In genomic region chr14:35355981-35356839, GRCh38 we compare ENCODE assay signal across 10 cellular contexts. TPM values are rescaled to one million over a fixed set of nuclear protein-coding genes. Genes with fewer than 3 reads are reported as not detected.
DNase-seq lines count a peak whose midpoint lies in the region; ATAC-seq, FAIRE-seq and TF ChIP-seq lines count a peak whose summit lies in the region.
"Had no signal": no experiment of that assay in that cellular context is flagged by ENCODE, and none has a peak within 500 bp of the region (broad histone marks: within the 10 kb centered on the region; RNA-seq: fewer than 3 reads in every experiment).

No MANE protein-coding gene starts in this region.

- peaks cover 5% of the 10 kb centered on the region for H3K4me1 ChIP-seq in astrocyte (ENCODE audit: insufficient read depth, low read length)

- H3K36me3 ChIP-seq in astrocyte (ENCODE audit: insufficient read depth, low read length): no peaks in the 10 kb centered on the region

- no peaks in the 10 kb centered on the region for H3K9me3 Mint-ChIP-seq in astrocyte (ENCODE audit: unreplicated experiment)

- no peaks in the 10 kb centered on the region for H3K9me3 ChIP-seq in astrocyte (ENCODE audit: insufficient read depth, low read depth, low read length)

- no peaks in the 10 kb centered on the region for H3K79me2 ChIP-seq in astrocyte (ENCODE audit: insufficient read depth, low read length)

- no peak overlapping the region for H3K27ac ChIP-seq in astrocyte (ENCODE audit: low read depth, low read length)

- no peak overlapping the region for H2AFZ ChIP-seq in astrocyte (ENCODE audit: low read depth, low read length)

- peak overlapping the region; percentile 31 for H3K4me3 Mint-ChIP-seq in astrocyte (ENCODE audit: unreplicated experiment)

- H3K4me3 ChIP-seq in astrocyte (ENCODE audit: insufficient read depth, low read depth, low read length): no peak overlapping the region
- H3K4me3 ChIP-seq: skin epidermis had no signal

- no peaks in the 10 kb centered on the region for H4K20me1 ChIP-seq in astrocyte (ENCODE audit: insufficient read depth, low read length)

- FAIRE-seq in astrocyte (lab: Jason Lieb, UNC): no peak

- TF ChIP-seq CTCF in astrocyte (IDR thresholded peaks at IDR 0.05; ENCODE audit: insufficient read depth, low read depth, low read length): no peak
- no peak for TF ChIP-seq CTCF in omental fat pad (IDR thresholded peaks at IDR 0.05)

- H3K9ac ChIP-seq in astrocyte (ENCODE audit: low read length): no peak overlapping the region

- DNase-seq in GM04503 (ENCODE audit: low read depth): peak; percentile 39
- peak; percentile 50 for DNase-seq in HS-27A (ENCODE audit: low read depth)
- DNase-seq in astrocyte (ENCODE audit: low read depth): peak; percentile 79
- DNase-seq in omental fat pad (ENCODE audit: low spot score): no peak
- DNase-seq in amygdala (lab: John Stamatoyannopoulos, UW): no peak
- DNase-seq in NCI-H1694 (lab: John Stamatoyannopoulos, UW): no peak
- DNase-seq: effector memory CD4-positive, alpha-beta T cell had no signal

- H3K4me1 Mint-ChIP-seq in astrocyte (ENCODE audit: low read depth, unreplicated experiment): peaks cover 22% of the 10 kb centered on the region

- no peaks in the 10 kb centered on the region for H3K27me3 ChIP-seq in astrocyte (ENCODE audit: insufficient read depth, low read length)

- no peaks in the 10 kb centered on the region for H3K36me3 Mint-ChIP-seq in astrocyte (ENCODE audit: low read depth, unreplicated experiment)

- H3K4me2 ChIP-seq in astrocyte (ENCODE audit: low read length): peak overlapping the region; percentile 22

- H3K27ac Mint-ChIP-seq in astrocyte (ENCODE audit: unreplicated experiment): peak overlapping the region; percentile 85

- H3K27me3 Mint-ChIP-seq in astrocyte (ENCODE audit: low read depth, unreplicated experiment): no peaks in the 10 kb centered on the region

- ATAC-seq in omental fat pad (ENCODE audit: low FRiP score) (peak; percentile 75), GM21528 (IDR thresholded peaks at IDR 0.05; ENCODE audit: low FRiP score, unreplicated experiment) (no peak), GM21737 (IDR thresholded peaks at IDR 0.05; ENCODE audit: unreplicated experiment) (no peak)

RNA-seq across cellular contexts. Expression of gene NFKBIA, which starts 48.3 kb away (rescaled TPM):
- total RNA-seq in astrocyte (35.5 and 38.1 TPM in 2 replicates), omental fat pad (1,000 to 10,000 TPM in 1 of 4 donors, 100 to 1,000 TPM in 3; 291 to 1,245 (median 645) TPM)

Comparison
In these comparisons a context has a peak if more than half of its experiments do, and no peak if none do; other contexts are left out.
1. DNase-seq: peak in GM04503 (single experiment), HS-27A (single experiment) and astrocyte (single experiment); none in omental fat pad (single experiment), amygdala (0 of 56) and NCI-H1694 (single experiment).